In the genomic region with DNA sequence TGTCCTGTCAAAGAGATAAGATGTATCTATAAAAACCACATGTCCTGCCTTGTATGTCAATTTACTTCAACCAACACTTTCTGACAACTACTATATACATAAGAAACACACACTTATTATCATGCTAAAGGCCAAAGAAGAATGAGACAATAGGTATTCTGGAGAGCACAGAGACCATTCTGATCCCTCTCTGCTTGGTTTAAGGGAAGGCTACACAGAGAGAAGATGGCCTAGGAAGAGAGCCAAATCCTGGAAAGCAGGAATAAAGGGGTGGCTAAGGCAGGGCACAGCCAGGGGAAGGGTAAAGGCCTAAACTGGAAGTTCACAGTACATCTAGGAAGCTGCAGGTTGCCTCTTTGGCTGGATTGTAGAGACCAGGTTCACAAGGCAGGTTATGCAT, we compare ENCODE assay signal across 26 cellular contexts.
"Had no signal": no experiment of that assay in that cellular context is flagged by ENCODE, and none has a peak within 500 bp of the region (broad histone marks: within the 10 kb centered on the region; RNA-seq: fewer than 3 reads in every experiment).

No MANE protein-coding gene starts in this region.

- H3K4me3 Mint-ChIP-seq: activated naive CD4-positive, alpha-beta T cell treated with anti-CD3 and anti-CD28 coated beads, Interleukin-2, amount 10 ng/mL, durations not matched to agents 7 days and 5 days; activated T-helper 1 cell treated with anti-CD3 and anti-CD28 coated beads, Interleukin-12 subunit alpha, Interleukin-12 subunit beta, Interleukin-2, Interleukin-4 antibody, amounts not matched to agents 30 ng/mL and 10 ng/mL and 1 ng/mL, durations not matched to agents 14 hours and 24 hours and 36 hours; dendritic cell treated with granulocyte-macrophage colony-stimulating factor and Interleukin-4, amounts not matched to agents 40 ng/mL and 50 ng/mL, for 4 days; nephron; stimulated activated naive CD8-positive, alpha-beta T cell treated with anti-CD3 and anti-CD28 coated beads, Interleukin-15, Interleukin-2, amounts not matched to agents 100 ng/mL and 50 ng/mL, for 24 hours; T-helper 2 cell treated with Interferon-gamma antibody and Interleukin-4, amounts not matched to agents 5 μg/mL and 100 μg/mL, for 36 hours; type B pancreatic cell had no signal

- H3K4me3 ChIP-seq: breast epithelium, esophagus squamous epithelium, left ventricle myocardium inferior, mucosa of descending colon, prostate gland, skin epidermis, uterus had no signal

- H3K4me1 ChIP-seq: breast epithelium, esophagus squamous epithelium, left ventricle myocardium inferior, prostate gland, uterus had no signal

- DNase-seq: activated CD4-positive, alpha-beta T cell treated with anti-CD3 and anti-CD28 coated beads for 4 hours; activated CD4-positive, alpha-beta T cell treated with anti-CD3 and anti-CD28 coated beads, Interleukin-2, amount 50 U/mL, for 4 hours; activated CD8-positive, alpha-beta memory T cell treated with anti-CD3 and anti-CD28 coated beads, Interleukin-2, amount 50 U/mL, for 4 hours; activated effector memory CD4-positive, alpha-beta T cell treated with anti-CD3 and anti-CD28 coated beads, Interleukin-2, amount 50 U/mL, for 16 hours; activated naive CD4-positive, alpha-beta T cell treated with anti-CD3 and anti-CD28 coated beads, Interleukin-2, amount 10 ng/mL, durations not matched to agents 7 days and 5 days; activated T-cell treated with anti-CD3 and anti-CD28 coated beads, Interleukin-2, amount 50 U/mL, for 1 hour; central memory CD4-positive, alpha-beta T cell; esophagus squamous epithelium; foreskin melanocyte; islet precursor cell; left ventricle myocardium inferior; mucosa of descending colon; retina; stimulated activated CD4-positive, alpha-beta T cell treated with anti-CD3 and anti-CD28 coated beads, Interleukin-12 subunit alpha, Interleukin-12 subunit beta, amount 100 ng/mL, for 4 hours; stimulated activated CD4-positive, alpha-beta T cell treated with anti-CD3 and anti-CD28 coated beads, Interleukin-4, amount 100 ng/mL, for 1 hour; uterus had no signal

- H3K27me3 Mint-ChIP-seq: activated naive CD4-positive, alpha-beta T cell treated with anti-CD3 and anti-CD28 coated beads, Interleukin-2, amount 10 ng/mL, durations not matched to agents 7 days and 5 days; dendritic cell treated with granulocyte-macrophage colony-stimulating factor and Interleukin-4, amounts not matched to agents 40 ng/mL and 50 ng/mL, for 4 days; stimulated activated naive CD8-positive, alpha-beta T cell treated with anti-CD3 and anti-CD28 coated beads, Interleukin-15, Interleukin-2, amounts not matched to agents 100 ng/mL and 50 ng/mL, for 24 hours; type B pancreatic cell had no signal

- H3K27ac ChIP-seq: breast epithelium, esophagus squamous epithelium, left ventricle myocardium inferior, prostate gland, skin epidermis, uterus had no signal

- H3K4me1 Mint-ChIP-seq: activated naive CD4-positive, alpha-beta T cell treated with anti-CD3 and anti-CD28 coated beads, Interleukin-2, amount 10 ng/mL, durations not matched to agents 7 days and 5 days; nephron had no signal

- H3K9me3 ChIP-seq: breast epithelium, esophagus squamous epithelium, left ventricle myocardium inferior, mucosa of descending colon, prostate gland, uterus had no signal

- H3K27me3 ChIP-seq: breast epithelium, esophagus squamous epithelium, uterus had no signal

- H3K27ac Mint-ChIP-seq: activated naive CD4-positive, alpha-beta T cell treated with anti-CD3 and anti-CD28 coated beads, Interleukin-2, amount 10 ng/mL, durations not matched to agents 7 days and 5 days; activated T-helper 1 cell treated with anti-CD3 and anti-CD28 coated beads, Interleukin-12 subunit alpha, Interleukin-12 subunit beta, Interleukin-2, Interleukin-4 antibody, amounts not matched to agents 30 ng/mL and 10 ng/mL and 1 ng/mL, durations not matched to agents 14 hours and 24 hours and 36 hours; dendritic cell treated with granulocyte-macrophage colony-stimulating factor and Interleukin-4, amounts not matched to agents 40 ng/mL and 50 ng/mL, for 4 days; nephron; stimulated activated naive CD8-positive, alpha-beta T cell treated with anti-CD3 and anti-CD28 coated beads, Interleukin-15, Interleukin-2, amounts not matched to agents 100 ng/mL and 50 ng/mL, for 24 hours; T-helper 2 cell treated with Interferon-gamma antibody and Interleukin-4, amounts not matched to agents 5 μg/mL and 100 μg/mL, for 36 hours; type B pancreatic cell had no signal

- ATAC-seq: mucosa of descending colon, sciatic nerve had no signal

- H3K36me3 Mint-ChIP-seq: type B pancreatic cell had no signal

- H3K36me3 ChIP-seq: prostate gland, uterus had no signal

- H3K9me3 Mint-ChIP-seq: activated naive CD4-positive, alpha-beta T cell treated with anti-CD3 and anti-CD28 coated beads, Interleukin-2, amount 10 ng/mL, durations not matched to agents 7 days and 5 days; activated T-helper 1 cell treated with anti-CD3 and anti-CD28 coated beads, Interleukin-12 subunit alpha, Interleukin-12 subunit beta, Interleukin-2, Interleukin-4 antibody, amounts not matched to agents 30 ng/mL and 10 ng/mL and 1 ng/mL, durations not matched to agents 14 hours and 24 hours and 36 hours; dendritic cell treated with granulocyte-macrophage colony-stimulating factor and Interleukin-4, amounts not matched to agents 40 ng/mL and 50 ng/mL, for 4 days; nephron; stimulated activated naive CD8-positive, alpha-beta T cell treated with anti-CD3 and anti-CD28 coated beads, Interleukin-15, Interleukin-2, amounts not matched to agents 100 ng/mL and 50 ng/mL, for 24 hours; T-helper 2 cell treated with Interferon-gamma antibody and Interleukin-4, amounts not matched to agents 5 μg/mL and 100 μg/mL, for 36 hours; type B pancreatic cell had no signal
